In genomic region chr4:144021336-144021990, GRCh38 we compare ENCODE assay signal across 9 cellular contexts. TPM values are rescaled to one million over a fixed set of nuclear protein-coding genes. Genes with fewer than 3 reads are reported as not detected.
DNase-seq lines count a peak whose midpoint lies in the region; ATAC-seq and TF ChIP-seq lines count a peak whose summit lies in the region.
"Not testable (repeated sequence)": the region's sequence is repeated elsewhere in the genome, so short reads cannot be mapped to it uniquely, and the experiment has no call there.
"Had no signal": no experiment of that assay in that cellular context is flagged by ENCODE, and none has a peak within 500 bp of the region (broad histone marks: within the 10 kb centered on the region; RNA-seq: fewer than 3 reads in every experiment).

No MANE protein-coding gene starts in this region.

- H3K4me1 Mint-ChIP-seq in activated naive CD8-positive, alpha-beta T cell treated with anti-CD3 and anti-CD28 coated beads, Interleukin-2, amount 10 ng/mL, durations not matched to agents 7 days and 5 days; naive B cell: not testable (repeated sequence)

- H3K36me3 Mint-ChIP-seq in activated naive CD8-positive, alpha-beta T cell treated with anti-CD3 and anti-CD28 coated beads, Interleukin-2, amount 10 ng/mL, durations not matched to agents 7 days and 5 days; naive B cell: not testable (repeated sequence)

- ATAC-seq in GM21529 (IDR thresholded peaks at IDR 0.05; ENCODE audit: unreplicated experiment), result peak; percentile 83
- ATAC-seq in HG03460 (IDR thresholded peaks at IDR 0.05; ENCODE audit: unreplicated experiment), result peak; percentile 80
- ATAC-seq in activated naive CD8-positive, alpha-beta T cell treated with anti-CD3 and anti-CD28 coated beads, Interleukin-2, amount 10 ng/mL, durations not matched to agents 7 days and 5 days (ENCODE audit: low read depth), result peak; percentile 78
- peak; percentile 74 for ATAC-seq in foreskin keratinocyte
- ATAC-seq in naive B cell (ENCODE audit: low read depth in 2 of 2), result peak; percentile 28 to 77

- not testable (repeated sequence) for H3K27me3 Mint-ChIP-seq in activated naive CD8-positive, alpha-beta T cell treated with anti-CD3 and anti-CD28 coated beads, Interleukin-2, amount 10 ng/mL, durations not matched to agents 7 days and 5 days; naive B cell

- CTCF ChIA-PET in GM10248 (lab: Yijun Ruan, JAX), result not testable (repeated sequence)

- not testable (repeated sequence) for H3K27ac ChIP-seq in 22Rv1, foreskin keratinocyte

- not testable (repeated sequence) for H3K27ac Mint-ChIP-seq in activated naive CD8-positive, alpha-beta T cell treated with anti-CD3 and anti-CD28 coated beads, Interleukin-2, amount 10 ng/mL, durations not matched to agents 7 days and 5 days; naive B cell

- H3K9me3 Mint-ChIP-seq in activated naive CD8-positive, alpha-beta T cell treated with anti-CD3 and anti-CD28 coated beads, Interleukin-2, amount 10 ng/mL, durations not matched to agents 7 days and 5 days; naive B cell: not testable (repeated sequence)

- POLR2A ChIA-PET in GM10248 (lab: Yijun Ruan, JAX); activated naive CD8-positive, alpha-beta T cell treated with anti-CD3 and anti-CD28 coated beads, Interleukin-2, amount 10 ng/mL, durations not matched to agents 7 days and 5 days (lab: Charles Lee): not testable (repeated sequence)

- H3K4me3 Mint-ChIP-seq in activated naive CD8-positive, alpha-beta T cell treated with anti-CD3 and anti-CD28 coated beads, Interleukin-2, amount 10 ng/mL, durations not matched to agents 7 days and 5 days; naive B cell: not testable (repeated sequence)

- H3K27me3 ChIP-seq in foreskin keratinocyte, result not testable (repeated sequence)

- not testable (repeated sequence) for H3K4me1 ChIP-seq in foreskin keratinocyte

- DNase-seq in GM10248 (ENCODE audit: extremely low spot score), result peak; percentile 2
- DNase-seq in NCI-H526 (lab: John Stamatoyannopoulos, UW), result peak; percentile 0 to 53
- not testable (repeated sequence) for DNase-seq in activated naive CD8-positive, alpha-beta T cell treated with anti-CD3 and anti-CD28 coated beads, Interleukin-2, amount 10 ng/mL, durations not matched to agents 7 days and 5 days
- DNase-seq in foreskin keratinocyte, result peak in 1 of 2 donors; percentile 2
- peak; percentile 8 for DNase-seq in naive B cell

- TF ChIP-seq CTCF in 22Rv1 (IDR thresholded peaks at IDR 0.05) (peak; percentile 72), GM10248 (IDR thresholded peaks at IDR 0.05; ENCODE audit: control extremely low read depth, extremely low read depth, low read depth, missing control alignments) (peak; percentile 65), foreskin keratinocyte (conservative IDR thresholded peaks at IDR 0.05) (peak; percentile 58)

RNA-seq across cellular contexts. Expression of gene GYPB, which starts 2.3 kb away (rescaled TPM):
- 1 to 10 TPM in 1 of 2 experiments, not detected in 1; 1.3 TPM for total RNA-seq in activated naive CD8-positive, alpha-beta T cell treated with anti-CD3 and anti-CD28 coated beads, Interleukin-2, amount 10 ng/mL, durations not matched to agents 7 days and 5 days
- total RNA-seq in foreskin keratinocyte, result not detected in 2 replicates
- not detected in 2 replicates for polyA plus RNA-seq in foreskin keratinocyte
- polyA plus RNA-seq in naive B cell (ENCODE audit: low read depth in 6 of 6), result not detected
- total RNA-seq: activated T-helper 1 cell treated with anti-CD3 and anti-CD28 coated beads, Interleukin-12 subunit alpha, Interleukin-12 subunit beta, Interleukin-2, Interleukin-4 antibody, amounts not matched to agents 30 ng/mL and 10 ng/mL and 1 ng/mL, durations not matched to agents 14 hours and 24 hours and 36 hours had no signal
